Comparison of ENCODE assay signal across 8 cellular contexts in the genomic region with DNA sequence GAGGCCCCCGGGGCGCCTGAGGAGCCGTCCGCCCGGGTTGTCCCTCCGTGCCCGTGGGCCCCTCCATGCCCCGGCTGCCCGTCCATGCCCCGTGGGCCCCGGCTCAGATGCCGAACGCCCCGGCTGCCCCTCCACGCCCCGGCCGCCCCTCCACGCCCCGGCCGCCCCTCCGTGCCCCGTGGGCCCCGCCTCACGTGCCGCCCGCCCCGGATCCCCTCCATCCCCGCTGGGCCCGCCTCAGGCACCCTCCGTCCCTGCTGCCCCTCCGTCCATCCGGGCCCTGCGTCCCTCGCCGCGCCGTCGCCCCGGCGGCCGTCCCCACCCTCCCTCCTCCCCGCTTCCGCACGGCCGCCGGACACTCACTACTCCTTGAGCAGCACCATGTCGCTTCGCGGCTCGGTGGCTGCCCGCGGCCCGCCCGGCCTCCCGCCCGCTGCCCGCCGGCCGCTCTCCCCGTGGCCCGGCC. TPM values are rescaled to one million over a fixed set of nuclear protein-coding genes. Genes with fewer than 3 reads are reported as not detected.
DNase-seq lines count a peak whose midpoint lies in the region; ATAC-seq, FAIRE-seq and TF ChIP-seq lines count a peak whose summit lies in the region.

No MANE protein-coding gene starts in this region.

- WGBS in A549 (ENCODE audit: missing lambda C conversion rate), result no CpG with 5 or more reads among the region's 61 CpGs
- WGBS in gastroesophageal sphincter (ENCODE audit: low coverage in 1 of 2), 2 donors, result no CpG with 5 or more reads among the region's 61 CpGs
- WGBS in psoas muscle, 3 donors, result 0 to 2% (median 1%) methylated on average over 13 to 61 of the region's 61 CpGs

- intact Hi-C loops in psoas muscle (cut with DNase I), result no loop called here

- peaks cover 16% of the 10 kb centered on the region; the same call in 2 of the 3 replicates for H3K4me1 ChIP-seq in A549
- peaks cover 0 to 53% (median 28%) of the 10 kb centered on the region in 3 donors for H3K4me1 ChIP-seq in gastroesophageal sphincter
- peaks cover 17% of the 10 kb centered on the region for H3K4me1 ChIP-seq in psoas muscle

- CTCF ChIA-PET in A549 (lab: Yijun Ruan, JAX), result interaction anchor here (0.6 to 21.0 kb wide), 10 partner anchors 10 to 119 kb away, joined by 3 to 497 read pairs (median 5); a partner anchor contains a TSS

- H3K36me3 ChIP-seq in WERI-Rb-1 (no peaks in the 10 kb centered on the region), gastroesophageal sphincter (peaks cover 0 to 5% of the 10 kb centered on the region in 2 donors), psoas muscle (ENCODE audit: insufficient read depth in 1 of 2, low read depth in 1 of 2) (peaks cover 0 to 6% of the 10 kb centered on the region in 2 donors)

- H3K4me2 ChIP-seq in A549, result peak overlapping the region; percentile 86

- FAIRE-seq in A549 (lab: Jason Lieb, UNC), result no peak
- no peak for FAIRE-seq in GM12892 (lab: Jason Lieb, UNC)

- POLR2A ChIA-PET in A549 (lab: Yijun Ruan, JAX), result interaction anchor here (0.6 to 1.7 kb wide), 9 partner anchors 9 to 288 kb away, joined by 3 to 9 read pairs (median 5); a partner anchor contains a TSS

- DNase-seq in A549 (ENCODE audit: low read depth in 1 of 2, low spot score in 1 of 2) (peak in 1 of 2 experiments; percentile 38), WERI-Rb-1 (peak; percentile 42), psoas muscle (peak; percentile 67 to 80), T-helper 9 cell (no peak), GM12892 (ENCODE audit: insufficient read length) (no peak)

- TF ChIP-seq POLR2A in A549 (IDR thresholded peaks at IDR 0.05; ENCODE audit: low read length) (no peak), gastroesophageal sphincter (IDR thresholded peaks at IDR 0.05) (no peak), GM12892 (IDR thresholded peaks at IDR 0.05; ENCODE audit: low read depth, low read length) (no peak)

- H3K27me3 ChIP-seq in WERI-Rb-1 (ENCODE audit: insufficient read depth, low read depth, severe bottlenecking) (no peaks in the 10 kb centered on the region), gastroesophageal sphincter (no peaks in the 10 kb centered on the region), psoas muscle (ENCODE audit: insufficient read depth in 3 of 3, low read length in 2 of 3) (no peaks in the 10 kb centered on the region)

- H3K4me3 ChIP-seq in A549 (peak overlapping the region; percentile 91), WERI-Rb-1 (ENCODE audit: low read depth, low read length) (peak overlapping the region; percentile 54), gastroesophageal sphincter (peak overlapping the region; percentile 92 to 95), psoas muscle (peak overlapping the region; percentile 82)

- no peak for TF ChIP-seq RAD21 in A549 (conservative IDR thresholded peaks at IDR 0.05 in 1 of 2, IDR thresholded peaks at IDR 0.05 in 1 of 2)

- no peaks in the 10 kb centered on the region for H3K9me3 ChIP-seq in A549
- no peaks in the 10 kb centered on the region for H3K9me3 ChIP-seq in WERI-Rb-1 (ENCODE audit: severe bottlenecking)
- H3K9me3 ChIP-seq in gastroesophageal sphincter, result no peaks in the 10 kb centered on the region
- no peaks in the 10 kb centered on the region for H3K9me3 ChIP-seq in psoas muscle

- TF ChIP-seq EP300 in A549 (IDR thresholded peaks at IDR 0.05) (no peak), gastroesophageal sphincter (IDR thresholded peaks at IDR 0.05) (no peak)

- H3K27ac ChIP-seq in A549 (peak overlapping the region; percentile 94 to 97), WERI-Rb-1 (no peak overlapping the region), gastroesophageal sphincter (peak overlapping the region; percentile 91 to 100 (median 94)), psoas muscle (peak overlapping the region; percentile 87)

- no peak for TF ChIP-seq CTCF in A549 (IDR thresholded peaks at IDR 0.05)
- TF ChIP-seq CTCF in WERI-Rb-1 (IDR thresholded peaks at IDR 0.05; ENCODE audit: low read depth, low read length), result no peak
- no peak for TF ChIP-seq CTCF in gastroesophageal sphincter (IDR thresholded peaks at IDR 0.05)
- no peak for TF ChIP-seq CTCF in psoas muscle (IDR thresholded peaks at IDR 0.05)

- ATAC-seq in A549 (peak; percentile 9 to 63), GM18858 (IDR thresholded peaks at IDR 0.05; ENCODE audit: unreplicated experiment) (peak; percentile 24), HG03095 (IDR thresholded peaks at IDR 0.05; ENCODE audit: unreplicated experiment) (peak; percentile 19), gastroesophageal sphincter (peak; percentile 76), psoas muscle (peak; percentile 21 to 41 (median 34))

TF ChIP-seq in A549, 52 proteins besides CTCF, POLR2A, EP300 and RAD21:
- TF ChIP-seq KDM1A (IDR thresholded peaks at IDR 0.05; ENCODE audit: low read depth) (no peak), BHLHE40 (IDR thresholded peaks at IDR 0.05; ENCODE audit: low read depth, low read length) (peak; percentile 43; the same call in 1 of the 2 replicates), PHF8 (IDR thresholded peaks at IDR 0.05; ENCODE audit: borderline replicate concordance, low read depth) (peak; percentile 42; the same call in 1 of the 2 replicates)

RNA-seq across cellular contexts. Expression of a gene that starts 0.4 kb away (rescaled TPM):
- 69.5 and 80.5 TPM in 2 replicates for polyA plus RNA-seq in A549 (2011; rRNA removed)
- 44.5 and 52.9 TPM in 2 replicates for polyA plus RNA-seq in A549 (2012; cell fraction: cytosol; rRNA removed)
- 33.1 and 52.2 TPM in 2 replicates for polyA plus RNA-seq in A549 (2012; cell fraction: nucleus; rRNA removed)
- 47.0 to 50.7 TPM (median 48.5 TPM) in 3 replicates for polyA plus RNA-seq in A549 (2017; fragmentation: RNase III; extraction: RNeasy Plus Mini Kit Qiagen cat#74134 plus additional on column Dnase treatment)
- polyA minus RNA-seq in A549 (2011; rRNA and poly(A)+ RNA removed), result 27.9 and 29.6 TPM in 2 replicates
- total RNA-seq in gastroesophageal sphincter, result 10 to 100 TPM; 40.8 to 61.1 (median 45.5) TPM
- 10 to 100 TPM; 23.7 to 45.0 (median 43.5) TPM for total RNA-seq in psoas muscle
- 10 to 100 TPM; 23.7 to 43.8 (median 40.0) TPM for polyA plus RNA-seq in psoas muscle
- 53.9 TPM for polyA plus RNA-seq in GM12892 (2012; ENCODE audit: missing spikeins)

RNA-seq across cellular contexts. Expression of a gene that starts 45.8 kb away (rescaled TPM):
- 30.8 and 41.8 TPM in 2 replicates for polyA plus RNA-seq in A549 (2011; rRNA removed)
- polyA plus RNA-seq in A549 (2012; cell fraction: cytosol; rRNA removed), result 22.4 and 26.4 TPM in 2 replicates
- 41.4 and 43.0 TPM in 2 replicates for polyA plus RNA-seq in A549 (2012; cell fraction: nucleus; rRNA removed)
- polyA plus RNA-seq in A549 (2017; fragmentation: RNase III; extraction: RNeasy Plus Mini Kit Qiagen cat#74134 plus additional on column Dnase treatment), result 23.6 to 24.5 TPM (median 24.3 TPM) in 3 replicates
- 58.4 and 65.5 TPM in 2 replicates for polyA minus RNA-seq in A549 (2011; rRNA and poly(A)+ RNA removed)
- 10 to 100 TPM; 59.6 to 76.0 (median 73.1) TPM for total RNA-seq in gastroesophageal sphincter
- total RNA-seq in psoas muscle, result 10 to 100 TPM; 35.7 to 41.8 (median 40.1) TPM
- 10 to 100 TPM; 25.6 to 45.4 (median 30.9) TPM for polyA plus RNA-seq in psoas muscle
- polyA plus RNA-seq in GM12892 (2012; ENCODE audit: missing spikeins), result 10.1 TPM

Comparison
In these comparisons a context has a peak if more than half of its experiments do, and no peak if none do; other contexts are left out.
1. ATAC-seq: peak in every context shown above with its lines; median percentile 76 in gastroesophageal sphincter; 36 in A549; 34 in psoas muscle; 24 in GM18858; 19 in HG03095.
2. DNase-seq: peak in WERI-Rb-1 (single experiment) and psoas muscle (2 of 2); none in T-helper 9 cell (single experiment) and GM12892 (single experiment).
3. Peak in every context shown above with its lines, with median percentiles within 50 percentile points of each other: H3K4me3 ChIP-seq.